In genomic region chr7:124457841-124458240, GRCh38 we compare ENCODE assay signal across 26 cellular contexts.
DNase-seq lines count a peak whose midpoint lies in the region; ATAC-seq and TF ChIP-seq lines count a peak whose summit lies in the region.
"Had no signal": no experiment of that assay in that cellular context is flagged by ENCODE, and none has a peak within 500 bp of the region (broad histone marks: within the 10 kb centered on the region; RNA-seq: fewer than 3 reads in every experiment).

No MANE protein-coding gene starts in this region.

- H4K5ac ChIP-seq in IMR-90 (ENCODE audit: low read depth, low read length) = peak overlapping the region; percentile 95

- no peak overlapping the region for H2AK9ac ChIP-seq in IMR-90 (replicated peaks; ENCODE audit: low read depth, low read length, poor library complexity)

- H2BK120ac ChIP-seq in IMR-90 (ENCODE audit: low read depth, low read length) = peak overlapping the region; percentile 95

- no peaks in the 10 kb centered on the region for H3F3A ChIP-seq in SK-N-SH (replicated peaks; ENCODE audit: insufficient read depth)

- H3K4me2 ChIP-seq in IMR-90 (ENCODE audit: low read depth, low read length) (peak overlapping the region; percentile 84; the same call in 1 of the 2 replicates), SK-N-SH (no peak overlapping the region)
- H3K4me2 ChIP-seq: A549, BLaER1, GM23338 had no signal

- peak overlapping the region; percentile 87 for H3K14ac ChIP-seq in IMR-90 (replicated peaks; ENCODE audit: low read depth, low read length)

- H3K36me3 ChIP-seq in IMR-90 (ENCODE audit: control insufficient read depth, insufficient read depth, low read length) (no peaks in the 10 kb centered on the region), SK-N-SH (replicated peaks in 1 of 2; ENCODE audit: control insufficient read depth in 1 of 2, insufficient read depth in 2 of 2, low read length in 1 of 2) (no peaks in the 10 kb centered on the region)
- H3K36me3 ChIP-seq: BLaER1, Peyer's patch, SJSA1, upper lobe of right lung had no signal

- H4K91ac ChIP-seq in IMR-90 (ENCODE audit: insufficient read depth, low read depth, low read length) = peak overlapping the region; percentile 81

- H3K4ac ChIP-seq in IMR-90 (ENCODE audit: low read depth, low read length) = peak overlapping the region; percentile 88

- no TSS peak for BruUV-seq in IMR-90 (replicated peaks; lab: Mats Ljungman, UMichigan)

- H2AFZ ChIP-seq in IMR-90 (replicated peaks; ENCODE audit: low read length, poor library complexity) (no peak overlapping the region), SK-N-SH (ENCODE audit: low read depth) (no peak overlapping the region)
- H2AFZ ChIP-seq: GM23338 had no signal

- no peak overlapping the region; the same call in 1 of the 2 replicates for H3K4me3 ChIP-seq in IMR-90 (ENCODE audit: insufficient read depth, low read depth, low read length)
- no peak overlapping the region for H3K4me3 ChIP-seq in fibroblast of mammary gland (ENCODE audit: control insufficient read depth, low read depth, low read length)
- H3K4me3 ChIP-seq in SK-N-SH (ENCODE audit: low read depth in 2 of 2, low read length in 1 of 2) = no peak overlapping the region
- H3K4me3 ChIP-seq: A549, BLaER1, GM23338, Peyer's patch, SJSA1, upper lobe of right lung had no signal

- H3K23ac ChIP-seq in IMR-90 (ENCODE audit: low read depth, low read length) = peak overlapping the region; percentile 68; the same call in 1 of the 2 replicates

- dilution Hi-C loops in IMR-90 (cut with HindIII; ENCODE audit: low sequenced_read_pairs, unreplicated experiment) = no loop called here

- peak overlapping the region; percentile 36; the same call in 1 of the 2 replicates for H3K9ac ChIP-seq in IMR-90 (ENCODE audit: low read depth, low read length)
- H3K9ac ChIP-seq in SK-N-SH = no peak overlapping the region
- H3K9ac ChIP-seq: BLaER1 had no signal

- TF ChIP-seq RAD21 in IMR-90 (IDR thresholded peaks at IDR 0.05; ENCODE audit: low read length) = no peak
- no peak for TF ChIP-seq RAD21 in SK-N-SH (IDR thresholded peaks at IDR 0.05; ENCODE audit: low read length)

- H3K27me3 ChIP-seq in IMR-90 (ENCODE audit: control insufficient read depth, insufficient read depth, low read length) = no peaks in the 10 kb centered on the region
- H3K27me3 ChIP-seq in SK-N-SH (ENCODE audit: insufficient read depth) = no peaks in the 10 kb centered on the region
- H3K27me3 ChIP-seq: BLaER1, Peyer's patch, SJSA1, upper lobe of right lung had no signal

- POLR2A ChIA-PET in IMR-90 (lab: Charles Lee; ENCODE audit: unreplicated experiment) = no interaction called here
- POLR2A ChIA-PET in SK-N-SH (lab: Yijun Ruan, JAX) = no interaction called here

- peak overlapping the region; percentile 50 for H3K56ac ChIP-seq in IMR-90 (ENCODE audit: extremely low read depth, insufficient read depth, low read length)

- no peak for ATAC-seq in IMR-90 (ENCODE audit: low read depth)
- ATAC-seq: A549; activated naive CD8-positive, alpha-beta T cell treated with anti-CD3 and anti-CD28 coated beads, Interleukin-2, amount 50 U/mL, for 24 hours; GM23338; sciatic nerve; upper lobe of right lung had no signal

- TF ChIP-seq EP300 in SK-N-SH (IDR thresholded peaks at IDR 0.05; ENCODE audit: borderline replicate concordance in 1 of 2, low read depth in 1 of 2, low read length in 1 of 2) = no peak

- TF ChIP-seq POLR2A in IMR-90 (IDR thresholded peaks at IDR 0.05; ENCODE audit: low read depth, low read length) = no peak

- H3K18ac ChIP-seq in IMR-90 (ENCODE audit: low read depth, low read length) = peak overlapping the region; percentile 93

- H2BK5ac ChIP-seq in IMR-90 (ENCODE audit: low read depth, low read length, poor library complexity, severe bottlenecking) = peak overlapping the region; percentile 91

- DNase-seq in A172 (ENCODE audit: low spot score) = peak; percentile 69
- peak; percentile 70 for DNase-seq in IMR-90
- peak; percentile 1 for DNase-seq in RPMI7951 (ENCODE audit: low read depth)
- DNase-seq in fibroblast of mammary gland (ENCODE audit: low read depth) = peak; percentile 18
- DNase-seq in SK-N-SH = no peak
- no peak for DNase-seq in NCI-H1930 (lab: John Stamatoyannopoulos, UW)
- no peak for DNase-seq in NCI-H510A (lab: John Stamatoyannopoulos, UW)
- no peak for DNase-seq in NCI-H2196 (lab: John Stamatoyannopoulos, UW; ENCODE audit: unreplicated experiment)
- DNase-seq: activated CD4-positive, alpha-beta T cell treated with anti-CD3 and anti-CD28 coated beads, Interleukin-2, amount 50 U/mL, for 1 hour; activated CD8-positive, alpha-beta memory T cell treated with anti-CD3 and anti-CD28 coated beads, Interleukin-2, amount 50 U/mL, for 48 hours; activated effector memory CD4-positive, alpha-beta T cell treated with Interleukin-2 at 50 U/mL for 16 hours; activated naive CD8-positive, alpha-beta T cell treated with anti-CD3 and anti-CD28 coated beads, Interleukin-2, amount 50 U/mL, for 24 hours; Caco-2; cortex of kidney; endodermal cell; NCI-H187; NCI-H345; Peyer's patch; T-helper 2 cell; upper lobe of right lung had no signal

- no CpG with 5 or more reads among the region's 3 CpGs for WGBS in IMR-90 (ENCODE audit: extremely low coverage in 2 of 2, insufficient read length in 1 of 2), 2 experiments
- 77% methylated on average over 3 of the region's 3 CpGs for WGBS in SK-N-SH (ENCODE audit: low lambda C conversion rate)

- CTCF ChIA-PET in IMR-90 (lab: Yijun Ruan, JAX) (interaction anchor here (0.6 to 2.0 kb wide), 5 partner anchors 8 to 308 kb away, joined by 3 to 9 read pairs (median 3); partner anchors contain the start of gene GPR37), SK-N-SH (lab: Yijun Ruan, JAX) (interaction anchor here (0.6 kb wide), 1 partner anchor 255 kb away, joined by 3 read pairs; no protein-coding TSS in a partner anchor)

- H3K9me3 ChIP-seq in IMR-90 (ENCODE audit: control insufficient read depth, insufficient read depth, low read length) (no peaks in the 10 kb centered on the region), SK-N-SH (no peaks in the 10 kb centered on the region)
- H3K9me3 ChIP-seq: A549, BLaER1, Caco-2, Peyer's patch, SJSA1, upper lobe of right lung had no signal

- H3K4me1 ChIP-seq in IMR-90 (ENCODE audit: control insufficient read depth, insufficient read depth, low read length) (peaks cover 13% of the 10 kb centered on the region), SK-N-SH (ENCODE audit: control insufficient read depth in 1 of 2, insufficient read depth in 2 of 2, low read depth in 1 of 2, low read length in 1 of 2) (no peaks in the 10 kb centered on the region)
- H3K4me1 ChIP-seq: BLaER1, Caco-2, Peyer's patch, upper lobe of right lung had no signal

- intact Hi-C loops in IMR-90 (cut with micrococcal nuclease) = loop anchor here (2.0 to 10.0 kb wide), 2 partner anchors 287 to 383 kb away; no protein-coding TSS in a partner anchor

- peak overlapping the region; percentile 97 for H2BK20ac ChIP-seq in IMR-90 (ENCODE audit: low read depth, low read length)

- 0 out of 2 replicates have a peak overlapping the region, but pooled peaks have one; percentile 81 for H2AK5ac ChIP-seq in IMR-90 (ENCODE audit: low read depth, low read length)

- no peaks in the 10 kb centered on the region; a peak in 1 of 4 replicates for H3K79me1 ChIP-seq in IMR-90 (ENCODE audit: low read depth in 1 of 2, low read length in 2 of 2)

- H2BK15ac ChIP-seq in IMR-90 (ENCODE audit: low read depth, low read length) = peak overlapping the region; percentile 82

- in situ Hi-C loops in IMR-90 (cut with MboI; ENCODE audit: low sequenced_read_pairs) = no loop called here

- H4K8ac ChIP-seq in IMR-90 (ENCODE audit: low read depth in 2 of 2, low read length in 2 of 2) = peak overlapping the region; percentile 54 to 92; a peak in 3 of 4 replicates

- H3K9me2 ChIP-seq in SK-N-SH = no peaks in the 10 kb centered on the region

- peak overlapping the region; percentile 34; the same call in 1 of the 2 replicates for H3K27ac ChIP-seq in IMR-90 (ENCODE audit: insufficient read depth, low read length)
- no peak overlapping the region for H3K27ac ChIP-seq in SK-N-SH (ENCODE audit: low read depth in 2 of 2, low read length in 1 of 2)
- H3K27ac ChIP-seq: A549, BLaER1, Peyer's patch, upper lobe of right lung, VCaP had no signal

- no peaks in the 10 kb centered on the region for H3K79me2 ChIP-seq in SK-N-SH (ENCODE audit: insufficient read depth)

- H4K20me1 ChIP-seq in IMR-90 (ENCODE audit: insufficient read depth, low read length) (no peaks in the 10 kb centered on the region), SK-N-SH (ENCODE audit: insufficient read depth) (no peaks in the 10 kb centered on the region)
- H4K20me1 ChIP-seq: BLaER1 had no signal

- peaks cover 3% of the 10 kb centered on the region; the same call in 1 of the 2 replicates for H3K9me1 ChIP-seq in IMR-90 (ENCODE audit: insufficient read depth, low read length)

- TF ChIP-seq CTCF in IMR-90 (conservative IDR thresholded peaks at IDR 0.05; ENCODE audit: low read depth, low read length) (no peak), fibroblast of mammary gland (conservative IDR thresholded peaks at IDR 0.05; ENCODE audit: control insufficient read depth, insufficient read depth, low read depth, low read length) (no peak), SK-N-SH (IDR thresholded peaks at IDR 0.05) (no peak)

TF ChIP-seq in IMR-90, 13 proteins besides CTCF, POLR2A, EP300 and RAD21 (continues in another document):
- TF ChIP-seq BHLHE40 (IDR thresholded peaks at IDR 0.05; ENCODE audit: low read depth, low read length) (no peak), SMC3 (IDR thresholded peaks at IDR 0.05; ENCODE audit: low read depth, low read length) (no peak), MXI1 (IDR thresholded peaks at IDR 0.05; ENCODE audit: borderline replicate concordance, low read depth, low read length) (no peak), CEBPB (IDR thresholded peaks at IDR 0.05; ENCODE audit: low read depth, low read length) (peak; percentile 47; the same call in 1 of the 2 replicates), MAFK (IDR thresholded peaks at IDR 0.05; ENCODE audit: low read depth, low read length) (0 out of 2 replicates have a peak, but pooled peaks have one; percentile 7), FOS (IDR thresholded peaks at IDR 0.05; ENCODE audit: low read depth, low read length) (peak; percentile 44; the same call in 1 of the 2 replicates)

TF ChIP-seq in SK-N-SH, 30 proteins besides CTCF, POLR2A, EP300 and RAD21 (continues in another document):
- TF ChIP-seq SMC3 (IDR thresholded peaks at IDR 0.05; ENCODE audit: low read depth, low read length) = no peak

Comparison
In these comparisons a context has a peak if more than half of its experiments do, and no peak if none do; other contexts are left out.
1. DNase-seq: peak in A172 (single experiment), IMR-90 (single experiment), RPMI7951 (single experiment) and fibroblast of mammary gland (single experiment); none in SK-N-SH (single experiment), NCI-H1930 (0 of 2), NCI-H510A (single experiment) and NCI-H2196 (single experiment).